In the genomic region with DNA sequence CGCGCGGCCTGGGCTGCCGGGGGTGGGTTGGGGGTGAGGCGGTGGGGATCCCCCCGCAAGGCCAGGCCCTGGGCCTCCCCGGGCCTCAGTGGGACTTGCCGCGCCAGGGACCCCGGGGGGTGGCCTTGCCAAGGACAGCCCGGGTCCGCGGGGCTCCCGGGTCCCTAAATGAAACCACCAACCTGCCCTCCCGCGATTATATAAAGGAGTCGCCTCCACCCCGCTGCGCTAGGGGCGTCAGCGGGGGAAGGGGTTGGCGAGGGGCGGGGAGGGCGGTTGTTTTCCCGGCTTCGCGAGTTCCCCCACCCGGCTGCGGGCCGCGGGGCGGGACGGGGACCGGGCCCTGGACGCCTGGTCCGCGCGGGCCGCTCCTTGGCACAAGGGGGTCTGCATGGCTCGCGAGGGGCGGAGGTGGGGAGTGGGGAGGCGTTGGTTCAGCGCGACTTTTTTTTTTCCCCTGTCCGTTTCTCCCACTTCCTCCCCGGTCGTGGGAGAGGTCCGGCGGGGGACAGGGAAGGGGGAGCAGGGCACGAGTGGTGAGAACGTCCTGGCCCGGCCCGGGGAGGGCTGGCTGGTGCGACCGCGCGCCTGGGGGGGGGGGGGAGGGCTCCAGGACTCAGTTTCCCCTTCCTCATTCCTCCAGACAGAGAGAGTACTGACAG, we compare ENCODE assay signal across 8 cellular contexts. TPM values are rescaled to one million over a fixed set of nuclear protein-coding genes. Genes with fewer than 3 reads are reported as not detected.
DNase-seq lines count a peak whose midpoint lies in the region; ATAC-seq, FAIRE-seq and TF ChIP-seq lines count a peak whose summit lies in the region.

No MANE protein-coding gene starts in this region.

- WGBS in A549 (ENCODE audit: missing lambda C conversion rate), result 6% methylated on average over 6 of the region's 58 CpGs

- POLR2A ChIA-PET in A549 (lab: Yijun Ruan, JAX), result no interaction called here

- peak overlapping the region; percentile 87 for H3K4me2 ChIP-seq in A549
- H3K4me2 ChIP-seq in skeletal muscle satellite cell (ENCODE audit: low read length), result peak overlapping the region; percentile 81

- peak overlapping the region; percentile 96 to 100 for H3K27ac ChIP-seq in A549
- peak overlapping the region; percentile 97 to 99 for H3K27ac ChIP-seq in right atrium auricular region

- DNase-seq in A549 (ENCODE audit: low read depth in 1 of 2, low spot score in 1 of 2) (no peak), HAP-1 (ENCODE audit: low spot score in 2 of 2) (peak in 1 of 2 experiments; percentile 66), right atrium auricular region (ENCODE audit: low spot score) (no peak), NCI-H446 (lab: John Stamatoyannopoulos, UW) (no peak), COLO829 (ENCODE audit: low spot score) (no peak)
- DNase-seq in activated naive CD4-positive, alpha-beta T cell treated with anti-CD3 and anti-CD28 coated beads, Interleukin-2, amount 50 U/mL, for 72 hours (ENCODE audit: low spot score in 2 of 2), result peak in 1 of 2 donors; percentile 69

- peak overlapping the region in 1 of 2 donors; percentile 88 for H3K27ac Mint-ChIP-seq in activated naive CD4-positive, alpha-beta T cell treated with anti-CD3 and anti-CD28 coated beads, Interleukin-2, amount 50 U/mL, for 72 hours

- CTCF ChIA-PET in A549 (lab: Yijun Ruan, JAX), result no interaction called here

- H3K9me3 ChIP-seq in A549, result no peaks in the 10 kb centered on the region
- H3K9me3 ChIP-seq in HAP-1, result no peaks in the 10 kb centered on the region
- no peaks in the 10 kb centered on the region for H3K9me3 ChIP-seq in right atrium auricular region
- H3K9me3 ChIP-seq in skeletal muscle satellite cell (replicated peaks; ENCODE audit: low read length), result no peaks in the 10 kb centered on the region

- 0 out of 2 replicates have a peak, but pooled peaks have one; percentile 18 for TF ChIP-seq POLR2A in A549 (IDR thresholded peaks at IDR 0.05; ENCODE audit: low read length)

- H3K36me3 Mint-ChIP-seq in activated naive CD4-positive, alpha-beta T cell treated with anti-CD3 and anti-CD28 coated beads, Interleukin-2, amount 50 U/mL, for 72 hours, result no peaks in the 10 kb centered on the region

- TF ChIP-seq EP300 in A549 (IDR thresholded peaks at IDR 0.05), result no peak

- TF ChIP-seq RAD21 in A549 (conservative IDR thresholded peaks at IDR 0.05 in 1 of 2, IDR thresholded peaks at IDR 0.05 in 1 of 2), result no peak

- H3K27me3 ChIP-seq in HAP-1 (ENCODE audit: low read depth) (no peaks in the 10 kb centered on the region), right atrium auricular region (no peaks in the 10 kb centered on the region), skeletal muscle satellite cell (ENCODE audit: control insufficient read depth, insufficient read depth, low read length) (no peaks in the 10 kb centered on the region)

- H3K4me1 ChIP-seq in A549 (peaks cover 18% of the 10 kb centered on the region), HAP-1 (peaks cover 17% of the 10 kb centered on the region; the same call in 1 of the 2 replicates), right atrium auricular region (peaks cover 0 to 32% of the 10 kb centered on the region in 2 donors), skeletal muscle satellite cell (ENCODE audit: control insufficient read depth, insufficient read depth, low read length) (peaks cover 14% of the 10 kb centered on the region)

- H3K9ac ChIP-seq in skeletal muscle satellite cell (ENCODE audit: low read depth, low read length), result peak overlapping the region; percentile 70

- H3K4me3 ChIP-seq in A549 (peak overlapping the region; percentile 95), HAP-1 (peak overlapping the region; percentile 37), right atrium auricular region (peak overlapping the region; percentile 98 to 100), skeletal muscle satellite cell (ENCODE audit: low read length) (peak overlapping the region; percentile 83)

- FAIRE-seq in A549 (lab: Jason Lieb, UNC), result no peak

- no peak for TF ChIP-seq CTCF in A549 (IDR thresholded peaks at IDR 0.05)
- no peak for TF ChIP-seq CTCF in right atrium auricular region (IDR thresholded peaks at IDR 0.05)

- peaks cover 14% of the 10 kb centered on the region for H3K36me3 ChIP-seq in HAP-1 (replicated peaks)
- H3K36me3 ChIP-seq in right atrium auricular region, result peaks cover 10% of the 10 kb centered on the region
- H3K36me3 ChIP-seq in skeletal muscle satellite cell (ENCODE audit: insufficient read depth, low read length), result peaks cover 11% of the 10 kb centered on the region

- ATAC-seq in A549 (peak in 1 of 2 experiments; percentile 1; a peak in 1 of 6 replicates), HG02884 (IDR thresholded peaks at IDR 0.05; ENCODE audit: unreplicated experiment) (no peak)
- peak; percentile 1 for ATAC-seq in activated naive CD4-positive, alpha-beta T cell treated with anti-CD3 and anti-CD28 coated beads, Interleukin-2, amount 50 U/mL, for 72 hours

- no peaks in the 10 kb centered on the region for H3K9me3 Mint-ChIP-seq in activated naive CD4-positive, alpha-beta T cell treated with anti-CD3 and anti-CD28 coated beads, Interleukin-2, amount 50 U/mL, for 72 hours

- in situ Hi-C loops in HAP-1 (cut with MboI; ENCODE audit: low sequenced_read_pairs), result no loop called here

TF ChIP-seq in A549, 52 proteins besides CTCF, POLR2A, EP300 and RAD21 (continues in another document):
- no peak for TF ChIP-seq HDAC2 (IDR thresholded peaks at IDR 0.05)
- no peak for TF ChIP-seq NPAS2 (CRISPR knock-in tag; IDR thresholded peaks at IDR 0.05; ENCODE audit: borderline replicate concordance)
- TF ChIP-seq CBX2 (IDR thresholded peaks at IDR 0.05; ENCODE audit: borderline replicate concordance, low read depth), result no peak
- no peak for TF ChIP-seq HOXB5 (CRISPR knock-in tag; IDR thresholded peaks at IDR 0.05)
- TF ChIP-seq FOSB (CRISPR knock-in tag; IDR thresholded peaks at IDR 0.05), result no peak
- TF ChIP-seq RFX5 (IDR thresholded peaks at IDR 0.05), result no peak
- no peak for TF ChIP-seq FOSL2 (IDR thresholded peaks at IDR 0.05)
- TF ChIP-seq FOSL2 (CRISPR knock-in tag; IDR thresholded peaks at IDR 0.05), result no peak
- no peak for TF ChIP-seq HEYL (CRISPR knock-in tag; IDR thresholded peaks at IDR 0.05)
- TF ChIP-seq, protein P1, sequence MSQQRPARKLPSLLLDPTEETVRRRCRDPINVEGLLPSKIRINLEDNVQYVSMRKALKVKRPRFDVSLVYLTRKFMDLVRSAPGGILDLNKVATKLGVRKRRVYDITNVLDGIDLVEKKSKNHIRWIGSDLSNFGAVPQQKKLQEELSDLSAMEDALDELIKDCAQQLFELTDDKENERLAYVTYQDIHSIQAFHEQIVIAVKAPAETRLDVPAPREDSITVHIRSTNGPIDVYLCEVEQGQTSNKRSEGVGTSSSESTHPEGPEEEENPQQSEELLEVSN (IDR thresholded peaks at IDR 0.05; ENCODE audit: borderline replicate concordance, low read depth), result no peak
- no peak for TF ChIP-seq SREBF2 (IDR thresholded peaks at IDR 0.05)
- no peak for TF ChIP-seq PHF8 (IDR thresholded peaks at IDR 0.05; ENCODE audit: borderline replicate concordance, low read depth)
- no peak for TF ChIP-seq SMC3 (IDR thresholded peaks at IDR 0.05)
- TF ChIP-seq, protein P2, sequence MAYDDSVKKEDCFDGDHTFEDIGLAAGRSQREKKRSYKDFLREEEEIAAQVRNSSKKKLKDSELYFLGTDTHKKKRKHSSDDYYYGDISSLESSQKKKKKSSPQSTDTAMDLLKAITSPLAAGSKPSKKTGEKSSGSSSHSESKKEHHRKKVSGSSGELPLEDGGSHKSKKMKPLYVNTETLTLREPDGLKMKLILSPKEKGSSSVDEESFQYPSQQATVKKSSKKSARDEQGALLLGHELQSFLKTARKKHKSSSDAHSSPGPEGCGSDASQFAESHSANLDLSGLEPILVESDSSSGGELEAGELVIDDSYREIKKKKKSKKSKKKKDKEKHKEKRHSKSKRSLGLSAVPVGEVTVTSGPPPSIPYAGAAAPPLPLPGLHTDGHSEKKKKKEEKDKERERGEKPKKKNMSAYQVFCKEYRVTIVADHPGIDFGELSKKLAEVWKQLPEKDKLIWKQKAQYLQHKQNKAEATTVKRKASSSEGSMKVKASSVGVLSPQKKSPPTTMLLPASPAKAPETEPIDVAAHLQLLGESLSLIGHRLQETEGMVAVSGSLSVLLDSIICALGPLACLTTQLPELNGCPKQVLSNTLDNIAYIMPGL (CRISPR knock-in tag; IDR thresholded peaks at IDR 0.05; ENCODE audit: borderline replicate concordance), result no peak

RNA-seq across cellular contexts. Expression of a gene that starts 0.8 kb away (rescaled TPM):
- 2.2 and 2.3 TPM in 2 replicates for polyA plus RNA-seq in A549 (2011; rRNA removed)
- 7.0 and 12.5 TPM in 2 replicates for polyA plus RNA-seq in A549 (2012; cell fraction: cytosol; rRNA removed)
- polyA plus RNA-seq in A549 (2012; cell fraction: nucleus; rRNA removed), result 15.8 and 26.9 TPM in 2 replicates
- 10.2 to 11.6 TPM (median 11.4 TPM) in 3 replicates for polyA plus RNA-seq in A549 (2017; fragmentation: RNase III; extraction: RNeasy Plus Mini Kit Qiagen cat#74134 plus additional on column Dnase treatment)
- polyA minus RNA-seq in A549 (2011; rRNA and poly(A)+ RNA removed), result 2.6 and 3.7 TPM in 2 replicates
- total RNA-seq in activated naive CD4-positive, alpha-beta T cell treated with anti-CD3 and anti-CD28 coated beads, Interleukin-2, amount 50 U/mL, for 72 hours, result 10 to 100 TPM; 23.4 to 26.0 TPM
- total RNA-seq in right atrium auricular region, result 10 to 100 TPM; 33.8 to 50.0 TPM
- 34.0 and 36.7 TPM in 2 replicates for total RNA-seq in skeletal muscle satellite cell (2012; rRNA removed)

RNA-seq across cellular contexts. Expression of a gene that starts 56.4 kb away (rescaled TPM):
- 40.4 and 41.7 TPM in 2 replicates for polyA plus RNA-seq in A549 (2011; rRNA removed)
- polyA plus RNA-seq in A549 (2012; cell fraction: cytosol; rRNA removed), result 129 and 151 TPM in 2 replicates
- 146 and 171 TPM in 2 replicates for polyA plus RNA-seq in A549 (2012; cell fraction: nucleus; rRNA removed)
- polyA plus RNA-seq in A549 (2017; fragmentation: RNase III; extraction: RNeasy Plus Mini Kit Qiagen cat#74134 plus additional on column Dnase treatment), result 98.5 to 116 TPM (median 115 TPM) in 3 replicates
- polyA minus RNA-seq in A549 (2011; rRNA and poly(A)+ RNA removed), result 51.6 and 58.5 TPM in 2 replicates
- 100 to 1,000 TPM; 125 to 187 TPM for total RNA-seq in activated naive CD4-positive, alpha-beta T cell treated with anti-CD3 and anti-CD28 coated beads, Interleukin-2, amount 50 U/mL, for 72 hours
- total RNA-seq in right atrium auricular region, result 10 to 100 TPM; 82.2 to 97.4 TPM
- total RNA-seq in skeletal muscle satellite cell (2012; rRNA removed), result 147 and 168 TPM in 2 replicates

RNA-seq across cellular contexts. Expression of a gene that starts 60.0 kb away (rescaled TPM):
- polyA plus RNA-seq in A549 (2011; rRNA removed) (4.5 and 5.2 TPM in 2 replicates), A549 (2017; fragmentation: RNase III; extraction: RNeasy Plus Mini Kit Qiagen cat#74134 plus additional on column Dnase treatment) (10.6 to 12.8 TPM (median 11.3 TPM) in 3 replicates)
- polyA plus RNA-seq in A549 (2012; cell fraction: cytosol; rRNA removed), result 8.6 and 11.9 TPM in 2 replicates
- 17.1 and 17.4 TPM in 2 replicates for polyA plus RNA-seq in A549 (2012; cell fraction: nucleus; rRNA removed)
- 8.8 and 10.8 TPM in 2 replicates for polyA minus RNA-seq in A549 (2011; rRNA and poly(A)+ RNA removed)
- 10 to 100 TPM; 28.0 to 30.6 TPM for total RNA-seq in activated naive CD4-positive, alpha-beta T cell treated with anti-CD3 and anti-CD28 coated beads, Interleukin-2, amount 50 U/mL, for 72 hours
- 10 to 100 TPM; 10.9 to 11.4 TPM for total RNA-seq in right atrium auricular region
- total RNA-seq in skeletal muscle satellite cell (2012; rRNA removed), result 13.9 and 17.0 TPM in 2 replicates

Comparison
In these comparisons a context has a peak if more than half of its experiments do, and no peak if none do; other contexts are left out.
1. H3K4me3 ChIP-seq: peak in every context shown above with its lines; median percentile 99 in right atrium auricular region; 95 in A549; 83 in skeletal muscle satellite cell; 37 in HAP-1.